ENCODE assay signal across 8 cellular contexts in the genomic region with DNA sequence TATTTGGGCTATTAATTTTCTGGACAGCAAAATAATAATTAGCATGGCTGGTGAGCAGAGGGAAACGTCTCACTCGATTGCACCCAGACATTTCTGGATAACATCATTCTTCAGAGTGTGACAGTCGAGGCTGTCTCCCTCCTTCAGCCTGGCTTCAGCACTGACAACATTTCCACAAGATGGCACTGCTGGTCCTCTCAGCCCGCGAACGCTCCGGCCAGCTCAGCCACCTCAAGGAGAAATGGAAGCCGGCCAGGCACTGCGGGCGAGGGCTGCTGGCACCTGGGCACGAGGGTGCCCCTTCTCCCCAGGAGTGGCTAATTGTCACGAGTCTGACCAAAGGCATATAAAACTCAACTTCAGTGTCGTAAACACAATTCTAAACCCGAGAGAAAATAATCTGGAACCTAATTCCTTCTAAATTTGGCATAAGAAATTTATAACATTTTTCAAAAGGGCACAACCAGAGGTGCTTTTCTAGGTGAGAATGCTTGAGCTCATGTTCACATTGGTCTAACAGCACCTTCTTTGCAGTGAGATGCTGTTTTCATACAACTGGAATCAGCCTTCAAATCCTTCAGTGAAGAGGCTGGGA.
DNase-seq lines count a peak whose midpoint lies in the region; ATAC-seq and TF ChIP-seq lines count a peak whose summit lies in the region.

No MANE protein-coding gene starts in this region.

- H3F3A ChIP-seq in neural progenitor cell (ENCODE audit: low read depth): no peaks in the 10 kb centered on the region

- H4K20me1 ChIP-seq in H9 (ENCODE audit: control insufficient read depth, insufficient read depth, insufficient read length) (no peaks in the 10 kb centered on the region), neural progenitor cell (ENCODE audit: low read depth) (peaks cover 24% of the 10 kb centered on the region)

- H3K27me3 Mint-ChIP-seq in activated CD4-positive, alpha-beta T cell treated with anti-CD3 and anti-CD28 coated beads for 36 hours: no peaks in the 10 kb centered on the region
- H3K27me3 Mint-ChIP-seq in H9 (ENCODE audit: low read depth) (no peaks in the 10 kb centered on the region), neural progenitor cell (ENCODE audit: insufficient read depth, low read depth) (peaks cover 4% of the 10 kb centered on the region)

- H3K23ac ChIP-seq in H9 (ENCODE audit: insufficient read length, low read depth, low read length): no peak overlapping the region

- no CpG with 5 or more reads among the region's 14 CpGs for WGBS in H9 (ENCODE audit: extremely low coverage, insufficient read length, low lambda C conversion rate)

- no peak overlapping the region for H2BK15ac ChIP-seq in H9 (ENCODE audit: low read depth, low read length)

- H3K9ac ChIP-seq in H9 (ENCODE audit: extremely low read depth, insufficient read length, low read length) (no peak overlapping the region), neural progenitor cell (no peak overlapping the region)

- intact Hi-C loops in activated CD4-positive, alpha-beta T cell treated with anti-CD3 and anti-CD28 coated beads for 36 hours (cut with DNase I, micrococcal nuclease): loop anchor here in 1 of 2 experiments (5.0 kb wide), 1 partner anchor 167 kb away; no protein-coding TSS in a partner anchor

- no peak overlapping the region for H3K14ac ChIP-seq in H9 (ENCODE audit: insufficient read depth, low read length)

- H3K9me3 Mint-ChIP-seq in activated CD4-positive, alpha-beta T cell treated with anti-CD3 and anti-CD28 coated beads for 36 hours (ENCODE audit: low read depth): no peaks in the 10 kb centered on the region
- no peaks in the 10 kb centered on the region for H3K9me3 Mint-ChIP-seq in H9
- no peaks in the 10 kb centered on the region for H3K9me3 Mint-ChIP-seq in neural progenitor cell

- H2BK12ac ChIP-seq in H9 (ENCODE audit: insufficient read length, low read depth, low read length): no peak overlapping the region

- no peak overlapping the region for H3K4ac ChIP-seq in H9 (ENCODE audit: low read depth, low read length)

- H4K91ac ChIP-seq in H9 (ENCODE audit: insufficient read length, low read depth, low read length): no peak overlapping the region

- no peak overlapping the region for H3K18ac ChIP-seq in H9 (ENCODE audit: insufficient read length, low read depth, low read length)

- peak; percentile 76 for TF ChIP-seq CTCF in H9 (conservative IDR thresholded peaks at IDR 0.05)
- peak; percentile 82 for TF ChIP-seq CTCF in foreskin fibroblast (IDR thresholded peaks at IDR 0.05; ENCODE audit: low read depth, low read length)
- TF ChIP-seq CTCF in neural progenitor cell (IDR thresholded peaks at IDR 0.05): peak; percentile 78

- peaks cover 4% of the 10 kb centered on the region for H3K36me3 Mint-ChIP-seq in activated CD4-positive, alpha-beta T cell treated with anti-CD3 and anti-CD28 coated beads for 36 hours (ENCODE audit: low read depth)
- H3K36me3 Mint-ChIP-seq in H9 (ENCODE audit: insufficient read depth in 1 of 3, low read depth in 3 of 3): no peaks in the 10 kb centered on the region
- peaks cover 7% of the 10 kb centered on the region for H3K36me3 Mint-ChIP-seq in neural progenitor cell

- H3K23me2 ChIP-seq in H9 (ENCODE audit: insufficient read length, low read depth, low read length, poor library complexity, severe bottlenecking): no peaks in the 10 kb centered on the region

- peaks cover 27% of the 10 kb centered on the region for H3K4me1 Mint-ChIP-seq in activated CD4-positive, alpha-beta T cell treated with anti-CD3 and anti-CD28 coated beads for 36 hours
- H3K4me1 Mint-ChIP-seq in H9 (peaks cover 10 to 16% of the 10 kb centered on the region in 2 experiments), neural progenitor cell (peaks cover 20% of the 10 kb centered on the region)

- H3K27ac ChIP-seq in H9 (ENCODE audit: insufficient read length, low read depth, low read length): no peak overlapping the region
- no peak overlapping the region for H3K27ac ChIP-seq in neural progenitor cell

- H3K4me2 ChIP-seq in H9 (ENCODE audit: insufficient read depth, insufficient read length, low read length): no peak overlapping the region
- no peak overlapping the region for H3K4me2 ChIP-seq in neural progenitor cell

- no peak overlapping the region for H3K27ac Mint-ChIP-seq in activated CD4-positive, alpha-beta T cell treated with anti-CD3 and anti-CD28 coated beads for 36 hours
- no peak overlapping the region for H3K27ac Mint-ChIP-seq in H9
- H3K27ac Mint-ChIP-seq in neural progenitor cell: no peak overlapping the region

- H2AFZ ChIP-seq in H9 (ENCODE audit: low read length) (no peak overlapping the region), neural progenitor cell (replicated peaks) (no peak overlapping the region)

- H3K36me3 ChIP-seq in neural progenitor cell: no peaks in the 10 kb centered on the region

- H3K9me3 ChIP-seq in H9 (ENCODE audit: control insufficient read depth, low read depth, low read length) (no peaks in the 10 kb centered on the region), neural progenitor cell (ENCODE audit: low read depth) (no peaks in the 10 kb centered on the region)

- no peak overlapping the region for H4K8ac ChIP-seq in H9 (replicated peaks; ENCODE audit: insufficient read length, low read depth, low read length)

- no peak overlapping the region for H2AK5ac ChIP-seq in H9 (ENCODE audit: insufficient read length, low read length)

- H3K79me2 ChIP-seq in H9 (ENCODE audit: insufficient read depth, low read length) (no peaks in the 10 kb centered on the region), neural progenitor cell (ENCODE audit: low read depth) (no peaks in the 10 kb centered on the region)

- no peak overlapping the region for H3K4me3 ChIP-seq in foreskin fibroblast (ENCODE audit: low read depth in 1 of 2, low read length in 2 of 2)
- no peak overlapping the region for H3K4me3 ChIP-seq in neural progenitor cell

- no peak overlapping the region for H3K4me3 Mint-ChIP-seq in activated CD4-positive, alpha-beta T cell treated with anti-CD3 and anti-CD28 coated beads for 36 hours
- H3K4me3 Mint-ChIP-seq in H9 (no peak overlapping the region), neural progenitor cell (no peak overlapping the region)

- H3K27me3 ChIP-seq in H9 (ENCODE audit: insufficient read depth, low read length) (no peaks in the 10 kb centered on the region), neural progenitor cell (no peaks in the 10 kb centered on the region)

- H3T11ph ChIP-seq in H9 (ENCODE audit: low read length): no peak overlapping the region

- H3K56ac ChIP-seq in H9 (ENCODE audit: insufficient read length, low read depth, low read length): no peak overlapping the region

- ATAC-seq in activated CD4-positive, alpha-beta T cell treated with anti-CD3 and anti-CD28 coated beads for 36 hours: peak; percentile 57
- ATAC-seq in HG03095 (IDR thresholded peaks at IDR 0.05; ENCODE audit: unreplicated experiment): no peak

- no peaks in the 10 kb centered on the region for H3K79me1 ChIP-seq in H9 (ENCODE audit: insufficient read depth, low read depth, low read length, poor library complexity, severe bottlenecking)

- H3K4me1 ChIP-seq in H9 (ENCODE audit: insufficient read depth, low read length) (peaks cover 3% of the 10 kb centered on the region; the same call in 1 of the 2 replicates), neural progenitor cell (no peaks in the 10 kb centered on the region)

- H2BK5ac ChIP-seq in H9 (ENCODE audit: insufficient read length, low read length): no peak overlapping the region

- no peak overlapping the region for H2BK120ac ChIP-seq in H9 (ENCODE audit: low read depth, low read length, poor library complexity, severe bottlenecking)

- H4K5ac ChIP-seq in H9 (ENCODE audit: insufficient read length, low read depth, low read length): no peak overlapping the region

- no peak overlapping the region for H2BK20ac ChIP-seq in H9 (ENCODE audit: low read depth, low read length, poor library complexity, severe bottlenecking)

- POLR2A ChIA-PET in activated CD4-positive, alpha-beta T cell treated with anti-CD3 and anti-CD28 coated beads for 36 hours (lab: Charles Lee): no interaction called here

- DNase-seq in activated CD4-positive, alpha-beta T cell treated with anti-CD3 and anti-CD28 coated beads for 36 hours: peak; percentile 56
- DNase-seq in activated CD4-positive, alpha-beta T cell treated with anti-CD3 and anti-CD28 coated beads for 4 hours: no peak
- DNase-seq in H9 (peak; percentile 60), NCI-H128 (lab: John Stamatoyannopoulos, UW; ENCODE audit: unreplicated experiment) (peak; percentile 21), T1000 (lab: John Stamatoyannopoulos, UW) (peak; percentile 26), foreskin fibroblast (peak; percentile 69 to 90), neural progenitor cell (ENCODE audit: low spot score) (peak; percentile 72)

- CTCF ChIA-PET in activated CD4-positive, alpha-beta T cell treated with anti-CD3 and anti-CD28 coated beads for 36 hours (lab: Charles Lee): interaction anchor here (0.6 to 1.5 kb wide), 4 partner anchors 9 to 260 kb away, joined by 3 to 5 read pairs (median 4); no protein-coding TSS in a partner anchor

Comparison
In these comparisons a context has a peak if more than half of its experiments do, and no peak if none do; other contexts are left out.
1. DNase-seq: peak in activated CD4-positive, alpha-beta T cell treated with anti-CD3 and anti-CD28 coated beads for 36 hours (single experiment), H9 (single experiment), NCI-H128 (single experiment), T1000 (single experiment), foreskin fibroblast (2 of 2) and neural progenitor cell (single experiment); none in activated CD4-positive, alpha-beta T cell treated with anti-CD3 and anti-CD28 coated beads for 4 hours (0 of 2).
2. Peak in every context shown above with its lines, with median percentiles within 50 percentile points of each other: CTCF ChIP-seq.